7 cellular contexts compared by ENCODE assay signal in the genomic region with DNA sequence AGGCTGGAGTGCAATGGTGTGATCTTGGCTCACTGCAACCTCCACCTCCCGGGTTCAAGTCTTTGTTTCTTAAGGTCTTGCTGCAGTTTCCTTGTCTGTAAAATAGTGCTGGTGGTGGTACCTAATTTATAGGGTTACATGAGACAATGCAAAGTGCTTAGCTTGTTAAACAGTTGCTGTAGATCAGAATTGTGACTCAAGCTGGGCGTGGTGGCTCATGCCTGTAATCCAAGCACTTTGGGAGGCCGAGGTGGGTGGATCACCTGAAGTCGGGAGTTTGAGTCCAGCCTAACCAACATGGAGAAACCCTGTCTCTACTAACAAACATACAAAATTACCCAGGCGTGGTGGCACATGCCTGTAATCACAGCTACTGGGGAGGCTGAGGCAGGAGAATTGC. TPM values are rescaled to one million over a fixed set of nuclear protein-coding genes. Genes with fewer than 3 reads are reported as not detected.
A peak's percentile ranks its signal among the peaks of the same experiment; 100 is the strongest.
DNase-seq lines count a peak whose midpoint lies in the region; ATAC-seq, FAIRE-seq and TF ChIP-seq lines count a peak whose summit lies in the region.
"Not testable (repeated sequence)": the region's sequence is repeated elsewhere in the genome, so short reads cannot be mapped to it uniquely, and the experiment has no call there.

No MANE protein-coding gene starts in this region.

- not testable (repeated sequence) for H3K9me2 ChIP-seq in PC-3 (replicated peaks; ENCODE audit: low read length)

- not testable (repeated sequence) for BruUV-seq in PC-3 (replicated peaks; lab: Mats Ljungman, UMichigan)

- intact Hi-C loops in PC-3 (cut with micrococcal nuclease); left colon (cut with DNase I, micrococcal nuclease): not testable (repeated sequence)

- not testable (repeated sequence) for H3K9ac ChIP-seq in PC-3 (ENCODE audit: low read length)

- H3K79me2 ChIP-seq in PC-3 (ENCODE audit: low read length): not testable (repeated sequence)

- not testable (repeated sequence) for H3K4me1 ChIP-seq in HEK293 (ENCODE audit: control insufficient read depth, insufficient read depth, low read length); small intestine (ENCODE audit: control insufficient read depth in 2 of 2, insufficient read depth in 1 of 2, low read depth in 1 of 2, low read length in 1 of 2)
- H3K4me1 ChIP-seq in PC-3 (ENCODE audit: insufficient read depth, low read length) (peaks cover 35% of the 10 kb centered on the region), RWPE2 (ENCODE audit: insufficient read depth, poor library complexity, severe bottlenecking) (peaks cover 29% of the 10 kb centered on the region)

- H4K20me1 ChIP-seq in PC-3 (ENCODE audit: low read length): not testable (repeated sequence)

- not testable (repeated sequence) for H3K36me3 ChIP-seq in HEK293 (ENCODE audit: control insufficient read depth in 2 of 2, insufficient read depth in 1 of 2, low read length in 2 of 2); PC-3 (ENCODE audit: low read depth, low read length); RWPE2 (ENCODE audit: low read depth); bronchial epithelial cell (ENCODE audit: control insufficient read depth, insufficient read depth, low read length); small intestine (ENCODE audit: control insufficient read depth in 2 of 2, insufficient read depth in 2 of 2, low read length in 2 of 2)

- peak; percentile 78 for DNase-seq in PC-3
- not testable (repeated sequence) for DNase-seq in RWPE2 (ENCODE audit: low spot score); epithelial cell of prostate (ENCODE audit: low read depth, low spot score)
- DNase-seq in bronchial epithelial cell (ENCODE audit: low read depth): peak; percentile 67
- DNase-seq in left colon: peak; percentile 54 to 76
- DNase-seq in small intestine: peak; percentile 60

- H3F3A ChIP-seq in PC-3 (ENCODE audit: low read length, unreplicated experiment): not testable (repeated sequence)

- H3K27me3 ChIP-seq in PC-3 (ENCODE audit: low read length); RWPE2 (ENCODE audit: insufficient read depth, poor library complexity, severe bottlenecking); bronchial epithelial cell (ENCODE audit: control insufficient read depth, insufficient read depth, low read length); small intestine (ENCODE audit: control insufficient read depth in 2 of 2, insufficient read depth in 2 of 2, low read length in 2 of 2): not testable (repeated sequence)

- FAIRE-seq in bronchial epithelial cell (lab: Jason Lieb, UNC); small intestine (lab: Jason Lieb, UNC): not testable (repeated sequence)

- ATAC-seq in PC-3 (peak; percentile 68), RWPE2 (ENCODE audit: low read depth) (peak; percentile 54), left colon (peak; percentile 56)

- POLR2A ChIA-PET in HEK293 (lab: Yijun Ruan, JAX): not testable (repeated sequence)
- POLR2A ChIA-PET in PC-3 (lab: Charles Lee; ENCODE audit: unreplicated experiment): interaction anchor here (0.5 kb wide), 1 partner anchor 16 kb away, joined by 3 read pairs; no protein-coding TSS in a partner anchor

- 0 out of 2 replicates have a peak overlapping the region, but pooled peaks have one; percentile 26 for H2AFZ ChIP-seq in PC-3 (ENCODE audit: low read length)

- H3K9me3 ChIP-seq in HEK293 (ENCODE audit: control insufficient read depth, insufficient read depth, low read depth, low read length); PC-3 (ENCODE audit: low read length); RWPE2 (ENCODE audit: severe bottlenecking); small intestine (ENCODE audit: control insufficient read depth, low read depth): not testable (repeated sequence)

- H3K4me2 ChIP-seq in PC-3 (ENCODE audit: low read length): peak overlapping the region; percentile 21; the same call in 1 of the 2 replicates

- CTCF ChIA-PET in HEK293 (lab: Yijun Ruan, JAX) (interaction anchor here (1.0 to 2.1 kb wide), 2 partner anchors 18 to 178 kb away, joined by 5 to 7 read pairs; no protein-coding TSS in a partner anchor), PC-3 (lab: Charles Lee) (interaction anchor here (0.5 kb wide), 1 partner anchor 27 kb away, joined by 3 read pairs; no protein-coding TSS in a partner anchor)

- not testable (repeated sequence) for TF ChIP-seq CTCF in HEK293 (tag by site-specific recombination; IDR thresholded peaks at IDR 0.05); PC-3 (conservative IDR thresholded peaks at IDR 0.05; ENCODE audit: low read depth, low read length); RWPE2 (IDR thresholded peaks at IDR 0.05; ENCODE audit: poor library complexity, severe bottlenecking); bronchial epithelial cell (IDR thresholded peaks at IDR 0.05; ENCODE audit: insufficient read depth, low read length, severe bottlenecking)

- not testable (repeated sequence) for H3K4me3 ChIP-seq in HEK293 (ENCODE audit: low read depth, low read length); PC-3 (ENCODE audit: low read length); RWPE2 (ENCODE audit: severe bottlenecking); bronchial epithelial cell (ENCODE audit: low read depth, low read length); small intestine (ENCODE audit: low read depth in 1 of 2, low read length in 2 of 2)

- not testable (repeated sequence) for H3K27ac ChIP-seq in HEK293 (ENCODE audit: extremely low read depth, low read depth, low read length); small intestine (ENCODE audit: low read depth in 1 of 2, low read length in 1 of 2)
- H3K27ac ChIP-seq in PC-3 (ENCODE audit: low read length) (peak overlapping the region; percentile 48), RWPE2 (ENCODE audit: poor library complexity, severe bottlenecking) (peak overlapping the region; percentile 99), epithelial cell of prostate (peak overlapping the region; percentile 82)

- 44 to 85% (median 51%) methylated on average over 5 of the region's 5 CpGs for WGBS in small intestine, 3 donors

TF ChIP-seq in HEK293, 187 proteins besides CTCF, POLR2A, EP300 and RAD21:
- TF ChIP-seq KLF1 (tag by site-specific recombination; IDR thresholded peaks at IDR 0.05): peak; percentile 84

RNA-seq across cellular contexts. Expression of gene FLNB, which starts 19.1 kb away (rescaled TPM):
- 505 and 546 TPM in 2 replicates for total RNA-seq in PC-3 (2014; rRNA removed)
- 460 and 822 TPM in 2 replicates for total RNA-seq in bronchial epithelial cell
- 100 to 1,000 TPM; 410 to 585 TPM for total RNA-seq in left colon
- 100 to 1,000 TPM; 137 to 335 (median 268) TPM for polyA plus RNA-seq in small intestine
